Comparison of ENCODE assay signal across 23 cellular contexts in genomic region chr3:81920805-81921204, GRCh38.
DNase-seq lines count a peak whose midpoint lies in the region; ATAC-seq and TF ChIP-seq lines count a peak whose summit lies in the region.
"Had no signal": no experiment of that assay in that cellular context is flagged by ENCODE, and none has a peak within 500 bp of the region (broad histone marks: within the 10 kb centered on the region; RNA-seq: fewer than 3 reads in every experiment).

No MANE protein-coding gene starts in this region.

- H3K9ac ChIP-seq in neural progenitor cell, result no peak overlapping the region
- H3K9ac ChIP-seq: KMS-11 had no signal

- H3K4me2 ChIP-seq in neural progenitor cell, result no peak overlapping the region
- H3K4me2 ChIP-seq: KMS-11 had no signal

- no peaks in the 10 kb centered on the region for H4K20me1 ChIP-seq in neural progenitor cell (ENCODE audit: low read depth)

- H3K4me1 Mint-ChIP-seq in neural progenitor cell (peaks cover 21% of the 10 kb centered on the region), MCF 10A (ENCODE audit: insufficient read depth, unreplicated experiment) (no peaks in the 10 kb centered on the region)
- H3K4me1 Mint-ChIP-seq: CD8-positive, alpha-beta memory T cell had no signal

- H3K9me3 ChIP-seq in neural progenitor cell (ENCODE audit: low read depth) (no peaks in the 10 kb centered on the region), left lung (no peaks in the 10 kb centered on the region)
- H3K9me3 ChIP-seq: thoracic aorta had no signal

- no peak for ATAC-seq in GM21526 (IDR thresholded peaks at IDR 0.05; ENCODE audit: low FRiP score, unreplicated experiment)
- ATAC-seq in left lung, result no peak
- ATAC-seq: esophagus mucosa had no signal

- H3K36me3 Mint-ChIP-seq in neural progenitor cell (peaks cover 3% of the 10 kb centered on the region), MCF 10A (ENCODE audit: insufficient read depth, unreplicated experiment) (no peaks in the 10 kb centered on the region)
- H3K36me3 Mint-ChIP-seq: activated CD4-positive, alpha-beta memory T cell treated with anti-CD3 and anti-CD28 coated beads for 36 hours; CD8-positive, alpha-beta memory T cell had no signal

- no peaks in the 10 kb centered on the region for H3K36me3 ChIP-seq in neural progenitor cell
- H3K36me3 ChIP-seq in left lung, result no peaks in the 10 kb centered on the region
- H3K36me3 ChIP-seq: thoracic aorta, WERI-Rb-1 had no signal

- H3K27me3 Mint-ChIP-seq in neural progenitor cell (ENCODE audit: insufficient read depth, low read depth), result no peaks in the 10 kb centered on the region
- no peaks in the 10 kb centered on the region for H3K27me3 Mint-ChIP-seq in MCF 10A (ENCODE audit: insufficient read depth, unreplicated experiment)
- H3K27me3 Mint-ChIP-seq: CD8-positive, alpha-beta memory T cell had no signal

- H3K27me3 ChIP-seq in neural progenitor cell (no peaks in the 10 kb centered on the region), left lung (no peaks in the 10 kb centered on the region)

- H3K27ac ChIP-seq in neural progenitor cell, result no peak overlapping the region
- no peak overlapping the region for H3K27ac ChIP-seq in left lung
- H3K27ac ChIP-seq: KMS-11, thoracic aorta, WERI-Rb-1 had no signal

- CTCF ChIA-PET in MCF 10A (lab: Yijun Ruan, JAX), result interaction anchor here (1.2 kb wide), 1 partner anchor 11 kb away, joined by 4 read pairs; no protein-coding TSS in a partner anchor

- no peak for TF ChIP-seq CTCF in cardiac fibroblast (IDR thresholded peaks at IDR 0.05; ENCODE audit: low read depth, low read length)
- no peak for TF ChIP-seq CTCF in neural progenitor cell (IDR thresholded peaks at IDR 0.05)
- TF ChIP-seq CTCF in left lung (IDR thresholded peaks at IDR 0.05), result no peak
- no peak for TF ChIP-seq CTCF in MCF 10A (IDR thresholded peaks at IDR 0.05; ENCODE audit: unreplicated experiment)

- peaks cover 16% of the 10 kb centered on the region for H3K4me1 ChIP-seq in neural progenitor cell
- no peaks in the 10 kb centered on the region for H3K4me1 ChIP-seq in left lung

- no peak overlapping the region for H3K4me3 ChIP-seq in cardiac fibroblast (replicated peaks in 1 of 2; ENCODE audit: low read depth in 2 of 2, low read length in 2 of 2)
- no peak overlapping the region for H3K4me3 ChIP-seq in neural progenitor cell
- H3K4me3 ChIP-seq in left lung, result no peak overlapping the region
- H3K4me3 ChIP-seq: thoracic aorta had no signal

- H3K9me3 Mint-ChIP-seq in neural progenitor cell (peaks cover 10% of the 10 kb centered on the region), MCF 10A (ENCODE audit: unreplicated experiment) (no peaks in the 10 kb centered on the region)
- H3K9me3 Mint-ChIP-seq: activated CD4-positive, alpha-beta memory T cell treated with anti-CD3 and anti-CD28 coated beads for 36 hours; T-helper 1 cell treated with Interleukin-12 subunit alpha and Interleukin-12 subunit beta and Interleukin-4 antibody, amounts not matched to agents 30 μg/mL and 1 μg/mL, for 36 hours had no signal

- H3K4me3 Mint-ChIP-seq in neural progenitor cell, result no peak overlapping the region
- no peak overlapping the region for H3K4me3 Mint-ChIP-seq in MCF 10A (ENCODE audit: unreplicated experiment)
- H3K4me3 Mint-ChIP-seq: activated CD4-positive, alpha-beta memory T cell treated with anti-CD3 and anti-CD28 coated beads for 36 hours; CD8-positive, alpha-beta memory T cell; T-helper 1 cell treated with Interleukin-12 subunit alpha and Interleukin-12 subunit beta and Interleukin-4 antibody, amounts not matched to agents 30 μg/mL and 1 μg/mL, for 36 hours had no signal

- no peaks in the 10 kb centered on the region for H3F3A ChIP-seq in neural progenitor cell (ENCODE audit: low read depth)

- POLR2A ChIA-PET in MCF 10A (lab: Yijun Ruan, JAX), result no interaction called here

- intact Hi-C loops in left lung (cut with DNase I) (no loop called here), MCF 10A (cut with micrococcal nuclease) (no loop called here)

- DNase-seq in DMS153 treated with DMSO at 0.1 percent for 48 hours (lab: John Stamatoyannopoulos, UW; ENCODE audit: unreplicated experiment) (peak; percentile 1), NCI-H2029 (lab: John Stamatoyannopoulos, UW) (peak; percentile 25), cardiac fibroblast (ENCODE audit: low read depth in 2 of 2) (peak; percentile 32 to 42), neural progenitor cell (ENCODE audit: low spot score) (no peak), left lung (no peak), MCF 10A (ENCODE audit: unreplicated experiment) (no peak)
- DNase-seq: activated CD4-positive, alpha-beta memory T cell treated with anti-CD3 and anti-CD28 coated beads for 36 hours; activated naive CD4-positive, alpha-beta T cell; activated T-cell treated with anti-CD3 and anti-CD28 coated beads, Interleukin-2, amount 50 U/mL, for 1 hour; amniotic stem cell; CD8-positive, alpha-beta memory T cell; central memory CD4-positive, alpha-beta T cell; effector CD4-positive, alpha-beta T cell; EL; head of caudate nucleus; NCI-H1048; Right ventricle myocardium superior; WERI-Rb-1 had no signal

- BruUV-seq in MCF 10A (replicated peaks; lab: Mats Ljungman, UMichigan), result no TSS peak

- no peaks in the 10 kb centered on the region for H3K79me2 ChIP-seq in neural progenitor cell (ENCODE audit: low read depth)

- peak overlapping the region; percentile 20 for H3K27ac Mint-ChIP-seq in neural progenitor cell
- no peak overlapping the region for H3K27ac Mint-ChIP-seq in MCF 10A (ENCODE audit: low read depth, unreplicated experiment)
- H3K27ac Mint-ChIP-seq: activated CD4-positive, alpha-beta memory T cell treated with anti-CD3 and anti-CD28 coated beads for 36 hours; CD8-positive, alpha-beta memory T cell; T-helper 1 cell treated with Interleukin-12 subunit alpha and Interleukin-12 subunit beta and Interleukin-4 antibody, amounts not matched to agents 30 μg/mL and 1 μg/mL, for 36 hours had no signal

- no peak overlapping the region for H2AFZ ChIP-seq in neural progenitor cell (replicated peaks)

Comparison
In these comparisons a context has a peak if more than half of its experiments do, and no peak if none do; other contexts are left out.
1. DNase-seq: peak in DMS153 treated with DMSO at 0.1 percent for 48 hours (single experiment), NCI-H2029 (single experiment) and cardiac fibroblast (2 of 2); none in neural progenitor cell (single experiment), left lung (0 of 2) and MCF 10A (single experiment).